27 cellular contexts compared by ENCODE assay signal in genomic region chr20:55316753-55317152, GRCh38.
"Had no signal": no experiment of that assay in that cellular context is flagged by ENCODE, and none has a peak within 500 bp of the region (broad histone marks: within the 10 kb centered on the region; RNA-seq: fewer than 3 reads in every experiment).

No MANE protein-coding gene starts in this region.

- ATAC-seq: stimulated activated effector memory CD8-positive, alpha-beta T cell treated with anti-CD3 and anti-CD28 coated beads, Interleukin-12 subunit alpha, Interleukin-12 subunit beta, amount 100 ng/mL, for 72 hours; stimulated activated memory B cell treated with anti-CD40 and anti-IgM and Interleukin-4, amounts not matched to agents 10 μg/mL and 1 μg/mL and 100 μg/mL, for 72 hours; stimulated activated naive B cell treated with anti-CD40 and anti-IgM and Interleukin-4, amounts not matched to agents 10 μg/mL and 1 μg/mL and 100 μg/mL, for 72 hours; stimulated activated naive CD8-positive, alpha-beta T cell treated with anti-CD3 and anti-CD28 coated beads, Interleukin-15, amount 100 ng/mL, for 72 hours; stimulated activated naive CD8-positive, alpha-beta T cell treated with anti-CD3 and anti-CD28 coated beads, Interleukin-15, Interleukin-2, amounts not matched to agents 100 U/mL and 50 U/mL, for 24 hours; upper lobe of right lung had no signal

- FAIRE-seq: urothelium cell line had no signal

- H3K27me3 ChIP-seq: stomach, suprapubic skin, testis, thyroid gland, tibial artery, tibial nerve, transverse colon, upper lobe of left lung, upper lobe of right lung, uterus, vagina had no signal

- H3K4me3 ChIP-seq: stomach, suprapubic skin, testis, thoracic aorta, thyroid gland, tibial artery, tibial nerve, transverse colon, upper lobe of left lung, upper lobe of right lung, uterus, vagina had no signal

- H3K9me3 ChIP-seq: suprapubic skin, testis, thoracic aorta, thyroid gland, tibial artery, transverse colon, upper lobe of left lung, upper lobe of right lung, uterus, vagina had no signal

- H3K4me1 ChIP-seq: stomach, suprapubic skin, testis, thyroid gland, tibial artery, tibial nerve, transverse colon, upper lobe of left lung, upper lobe of right lung, uterus, vagina had no signal

- H3K36me3 ChIP-seq: stomach, suprapubic skin, thoracic aorta, thyroid gland, tibial artery, tibial nerve, transverse colon, upper lobe of left lung, upper lobe of right lung, uterus, vagina had no signal

- H3K27ac ChIP-seq: stomach, suprapubic skin, testis, thoracic aorta, thyroid gland, tibial artery, tibial nerve, transverse colon, upper lobe of left lung, upper lobe of right lung, uterus, vagina had no signal

- DNase-seq: stimulated activated CD4-positive, alpha-beta T cell treated with anti-CD3 and anti-CD28 coated beads, Interleukin-2, amount 100 ng/mL, for 48 hours; stimulated activated CD4-positive, alpha-beta T cell treated with anti-CD3 and anti-CD28 coated beads, Interleukin-4, amount 100 ng/mL, for 1 hour; stimulated activated CD4-positive, alpha-beta T cell treated with anti-CD3 and anti-CD28 coated beads, Interleukin-4, amount 100 ng/mL, for 24 hours; stimulated activated CD4-positive, alpha-beta T cell treated with anti-CD3 and anti-CD28 coated beads, Interleukin-4, amount 100 ng/mL, for 4 hours; stimulated activated CD8-positive, alpha-beta memory T cell treated with anti-CD3 and anti-CD28 coated beads, Interleukin-4, amount 100 ng/mL, for 48 hours; stimulated activated naive B cell treated with anti-CD40 and anti-IgM and Interleukin-4, amounts not matched to agents 10 μg/mL and 1 μg/mL and 100 μg/mL, for 72 hours; stimulated activated naive CD4-positive, alpha-beta T cell; stimulated activated naive CD4-positive, alpha-beta T cell treated with Interleukin-2 at 50 U/mL for 16 hours; stimulated activated naive CD8-positive, alpha-beta T cell treated with anti-CD3 and anti-CD28 coated beads, Interleukin-15, amount 100 ng/mL, for 72 hours; stimulated activated naive CD8-positive, alpha-beta T cell treated with anti-CD3 and anti-CD28 coated beads, Interleukin-15, Interleukin-2, amounts not matched to agents 100 U/mL and 50 U/mL, for 24 hours; stomach; substantia nigra; testis; thyroid gland; tibial artery; transverse colon; trophoblast cell; upper lobe of left lung; upper lobe of right lung; uterus had no signal
